ENCODE assay signal across 1 cellular context in the genomic region with DNA sequence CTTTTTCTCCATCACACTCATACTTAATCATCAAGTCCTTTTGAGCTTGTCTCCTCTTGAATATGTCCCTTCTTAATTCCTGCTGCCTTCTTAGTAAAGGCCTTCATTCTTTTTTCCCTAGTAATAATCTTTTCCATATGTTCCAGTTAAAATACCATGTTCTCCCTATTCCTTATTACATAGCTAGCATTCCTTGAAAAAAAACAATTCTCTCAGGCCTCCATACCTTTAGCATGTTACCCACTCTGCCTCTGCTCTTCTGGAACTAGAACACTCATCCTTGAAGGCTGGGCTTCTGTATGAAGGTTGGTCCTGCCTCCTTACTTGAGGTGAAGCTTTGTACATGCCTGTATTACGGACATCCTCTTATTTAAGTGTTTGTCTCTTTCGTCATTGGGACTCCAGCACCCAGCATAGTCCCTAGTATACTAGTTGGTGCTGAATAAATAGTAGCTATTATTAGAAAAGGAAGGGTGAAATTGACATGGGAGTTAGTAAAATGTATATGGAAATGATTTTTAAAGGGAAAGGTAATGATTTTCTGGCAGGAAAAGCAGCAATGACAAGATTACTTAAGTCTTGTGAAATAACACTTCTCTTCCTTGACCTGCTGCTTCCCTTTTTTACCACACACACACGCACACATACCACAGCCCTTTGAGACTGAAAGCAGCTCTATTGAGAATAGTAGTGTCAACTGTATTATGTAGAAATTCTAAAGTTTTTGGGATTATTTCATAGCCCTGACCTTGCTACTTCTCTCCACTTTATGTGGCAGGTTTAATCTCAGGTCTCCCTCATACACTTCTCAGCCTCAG.
TF ChIP-seq lines count a peak whose summit lies in the region.

No MANE protein-coding gene starts in this region.

TF ChIP-seq in WTC11, 78 proteins besides CTCF, POLR2A, EP300 and RAD21 (continued from another document):
- TF ChIP-seq HMGXB4 (CRISPR knock-in tag; IDR thresholded peaks at IDR 0.05) = no peak
- TF ChIP-seq SOX15 (CRISPR knock-in tag; IDR thresholded peaks at IDR 0.05) = no peak
- no peak for TF ChIP-seq RORB (CRISPR knock-in tag; IDR thresholded peaks at IDR 0.05)
